ENCODE assay signal across 14 cellular contexts in genomic region chr17:60321336-60322055, GRCh38.
A peak's percentile ranks its signal among the peaks of the same experiment; 100 is the strongest.
DNase-seq lines count a peak whose midpoint lies in the region; ATAC-seq and TF ChIP-seq lines count a peak whose summit lies in the region.
"Had no signal": no experiment of that assay in that cellular context is flagged by ENCODE, and none has a peak within 500 bp of the region (broad histone marks: within the 10 kb centered on the region; RNA-seq: fewer than 3 reads in every experiment).

No MANE protein-coding gene starts in this region.

- no peak overlapping the region for H3K27ac Mint-ChIP-seq in MCF 10A (ENCODE audit: low read depth, unreplicated experiment)
- H3K27ac Mint-ChIP-seq: CD8-positive, alpha-beta T cell; GM23338 had no signal

- no peak overlapping the region for H3K9ac ChIP-seq in PC-3 (ENCODE audit: low read length)

- peaks cover 9% of the 10 kb centered on the region; the same call in 1 of the 2 replicates for H3K4me1 ChIP-seq in PC-3 (ENCODE audit: insufficient read depth, low read length)
- peaks cover 6% of the 10 kb centered on the region for H3K4me1 ChIP-seq in foreskin keratinocyte

- DNase-seq in GM20000 (ENCODE audit: low spot score) (peak; percentile 29), PC-3 (peak; percentile 16), kidney tubule cell (ENCODE audit: low spot score) (peak; percentile 64), NCI-H2029 (lab: John Stamatoyannopoulos, UW) (no peak), HPDE6-E6E7 (ENCODE audit: extremely low spot score) (no peak), MCF 10A (ENCODE audit: unreplicated experiment) (no peak), foreskin keratinocyte (no peak)
- DNase-seq: CD8-positive, alpha-beta T cell; Kasumi-1; NCI-H1436 treated with DMSO at 0.1 percent for 48 hours; NCI-H226; NCI-H526 treated with DMSO at 0.1 percent for 48 hours; NK-92 treated with Interleukin-12 subunit alpha and Interleukin-12 subunit beta, amount 100 ng/mL, for 24 hours had no signal

- no peak overlapping the region for H3K4me3 Mint-ChIP-seq in MCF 10A (ENCODE audit: unreplicated experiment)
- H3K4me3 Mint-ChIP-seq: CD8-positive, alpha-beta T cell; GM23338 had no signal

- H3K9me2 ChIP-seq in PC-3 (replicated peaks; ENCODE audit: low read length), result no peaks in the 10 kb centered on the region

- no peak overlapping the region for H3K4me2 ChIP-seq in PC-3 (ENCODE audit: low read length)
- H3K4me2 ChIP-seq: GM23338 had no signal

- H3K9me3 ChIP-seq in PC-3 (ENCODE audit: low read length), result no peaks in the 10 kb centered on the region

- H3K4me3 ChIP-seq in PC-3 (ENCODE audit: low read length), result no peak overlapping the region
- H3K4me3 ChIP-seq: GM23338 had no signal

- no peaks in the 10 kb centered on the region for H3K27me3 Mint-ChIP-seq in MCF 10A (ENCODE audit: insufficient read depth, unreplicated experiment)

- H3K36me3 Mint-ChIP-seq in MCF 10A (ENCODE audit: insufficient read depth, unreplicated experiment), result peaks cover 16% of the 10 kb centered on the region

- H4K20me1 ChIP-seq in PC-3 (ENCODE audit: low read length), result no peaks in the 10 kb centered on the region

- no peaks in the 10 kb centered on the region for H3K9me3 Mint-ChIP-seq in MCF 10A (ENCODE audit: unreplicated experiment)
- H3K9me3 Mint-ChIP-seq: CD8-positive, alpha-beta T cell; GM23338 had no signal

- BruUV-seq in PC-3 (replicated peaks; lab: Mats Ljungman, UMichigan) (no TSS peak), MCF 10A (replicated peaks; lab: Mats Ljungman, UMichigan) (no TSS peak)

- H3F3A ChIP-seq in PC-3 (ENCODE audit: low read length, unreplicated experiment), result no peaks in the 10 kb centered on the region

- intact Hi-C loops in PC-3 (cut with micrococcal nuclease) (loop anchor here (5.0 kb wide), 2 partner anchors 51 to 71 kb away; partner anchors contain the start of gene USP32), MCF 10A (cut with micrococcal nuclease) (no loop called here)

- no peaks in the 10 kb centered on the region for H3K27me3 ChIP-seq in PC-3 (ENCODE audit: low read length)
- no peaks in the 10 kb centered on the region for H3K27me3 ChIP-seq in foreskin keratinocyte

- H3K36me3 ChIP-seq in PC-3 (ENCODE audit: low read depth, low read length), result no peaks in the 10 kb centered on the region

- POLR2A ChIA-PET in PC-3 (lab: Charles Lee; ENCODE audit: unreplicated experiment), result no interaction called here
- POLR2A ChIA-PET in MCF 10A (lab: Yijun Ruan, JAX), result interaction anchor here (1.0 to 1.7 kb wide), 3 partner anchors 8 to 71 kb away, joined by 3 to 4 read pairs (median 4); no protein-coding TSS in a partner anchor

- peaks cover 13% of the 10 kb centered on the region for H3K4me1 Mint-ChIP-seq in MCF 10A (ENCODE audit: insufficient read depth, unreplicated experiment)

- ATAC-seq in PC-3, result peak; percentile 37; the same call in 1 of the 2 replicates
- no peak for ATAC-seq in foreskin keratinocyte
- ATAC-seq: CD8-positive, alpha-beta T cell; GM23338 had no signal

- peaks cover 26% of the 10 kb centered on the region for H3K79me2 ChIP-seq in PC-3 (ENCODE audit: low read length)

- CTCF ChIA-PET in PC-3 (lab: Charles Lee) (interaction anchor here (0.6 kb wide), 1 partner anchor 90 kb away, joined by 3 read pairs; no protein-coding TSS in a partner anchor), MCF 10A (lab: Yijun Ruan, JAX) (interaction anchor here (0.6 to 1.2 kb wide), 4 partner anchors 19 to 116 kb away, joined by 3 to 6 read pairs (median 3); no protein-coding TSS in a partner anchor)

- H3K27ac ChIP-seq in PC-3 (ENCODE audit: low read length) (no peak overlapping the region), foreskin keratinocyte (no peak overlapping the region)

- TF ChIP-seq CTCF in GM20000 (IDR thresholded peaks at IDR 0.05; ENCODE audit: extremely low read depth, missing control alignments), result no peak
- no peak for TF ChIP-seq CTCF in PC-3 (conservative IDR thresholded peaks at IDR 0.05; ENCODE audit: low read depth, low read length)
- no peak for TF ChIP-seq CTCF in MCF 10A (IDR thresholded peaks at IDR 0.05; ENCODE audit: unreplicated experiment)
- no peak for TF ChIP-seq CTCF in foreskin keratinocyte (conservative IDR thresholded peaks at IDR 0.05)

- no peak overlapping the region for H2AFZ ChIP-seq in PC-3 (ENCODE audit: low read length)
- H2AFZ ChIP-seq: GM23338 had no signal

Comparison
In these comparisons a context has a peak if more than half of its experiments do, and no peak if none do; other contexts are left out.
1. DNase-seq: peak in GM20000 (single experiment), PC-3 (single experiment) and kidney tubule cell (single experiment); none in NCI-H2029 (single experiment), HPDE6-E6E7 (single experiment), MCF 10A (single experiment) and foreskin keratinocyte (0 of 2).